In the genomic region with DNA sequence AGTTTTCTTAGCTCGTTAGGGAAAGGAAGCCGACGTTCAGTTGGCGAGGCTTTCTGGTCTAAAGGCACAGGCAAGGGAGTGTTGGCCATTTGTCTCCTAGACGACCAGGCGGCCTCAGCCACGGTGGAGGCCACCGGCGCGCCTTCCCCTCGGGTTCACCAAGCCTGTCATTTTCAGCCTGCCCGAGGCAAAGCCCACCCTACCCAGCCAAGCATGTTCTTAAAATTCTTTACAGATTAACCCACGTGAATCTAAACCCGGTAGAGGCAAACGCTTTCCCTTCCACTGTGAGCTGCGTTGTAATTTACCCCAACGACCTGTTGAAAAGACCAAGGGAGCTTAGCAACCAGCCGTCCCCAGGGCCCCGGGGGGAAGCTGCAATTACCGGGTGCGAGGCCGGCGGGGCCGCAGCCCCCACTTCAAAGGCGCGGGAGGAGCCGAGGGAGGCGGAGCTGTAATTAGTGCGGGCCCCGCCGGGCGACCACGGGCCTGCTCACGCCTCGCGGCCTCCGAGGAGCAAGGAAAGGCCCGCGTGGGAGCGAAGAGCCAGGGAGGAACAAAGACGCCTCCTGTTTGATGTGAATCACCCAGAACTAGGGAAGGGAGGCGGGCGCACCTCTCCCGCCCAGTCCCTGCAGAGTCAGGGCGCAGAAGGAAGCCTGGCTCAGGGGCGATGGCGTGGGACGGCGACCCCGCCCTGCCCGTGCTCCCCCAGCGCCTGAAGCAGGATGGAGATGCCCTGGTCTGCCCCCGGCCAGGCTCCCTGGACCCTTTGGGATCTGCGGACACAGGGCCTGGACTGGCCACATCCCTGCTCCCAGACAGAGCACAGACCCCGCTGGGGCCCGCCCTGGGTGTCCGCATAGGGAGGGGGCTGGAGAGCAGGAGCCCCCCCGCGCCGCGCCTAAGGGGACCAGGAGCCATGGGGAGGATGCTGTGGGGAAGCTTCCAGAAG, we compare ENCODE assay signal across 13 cellular contexts. TPM values are rescaled to one million over a fixed set of nuclear protein-coding genes. Genes with fewer than 3 reads are reported as not detected.
DNase-seq lines count a peak whose midpoint lies in the region; ATAC-seq and TF ChIP-seq lines count a peak whose summit lies in the region.
"Had no signal": no experiment of that assay in that cellular context is flagged by ENCODE, and none has a peak within 500 bp of the region (broad histone marks: within the 10 kb centered on the region; RNA-seq: fewer than 3 reads in every experiment).

No MANE protein-coding gene starts in this region.

- H3K23ac ChIP-seq in mesendoderm (ENCODE audit: low read length): no peak overlapping the region

- TF ChIP-seq RAD21 in SK-N-SH (IDR thresholded peaks at IDR 0.05; ENCODE audit: low read length): no peak

- H3K27ac ChIP-seq in left ventricle myocardium inferior (replicated peaks) (no peak overlapping the region), mesendoderm (ENCODE audit: low read depth, low read length) (no peak overlapping the region), SK-N-SH (ENCODE audit: low read depth in 2 of 2, low read length in 1 of 2) (no peak overlapping the region)
- H3K27ac ChIP-seq: KMS-11 had no signal

- H3K9me3 Mint-ChIP-seq in activated naive CD4-positive, alpha-beta T cell treated with anti-CD3 and anti-CD28 coated beads, Interleukin-2, amount 10 ng/mL, durations not matched to agents 7 days and 5 days: no peaks in the 10 kb centered on the region

- peak overlapping the region; percentile 6 for H3K4me3 Mint-ChIP-seq in activated naive CD4-positive, alpha-beta T cell treated with anti-CD3 and anti-CD28 coated beads, Interleukin-2, amount 10 ng/mL, durations not matched to agents 7 days and 5 days

- WGBS in mesendoderm (ENCODE audit: extremely low coverage, insufficient coverage, low lambda C conversion rate): no CpG with 5 or more reads among the region's 61 CpGs
- 28% methylated on average over 26 of the region's 61 CpGs for WGBS in SK-N-SH (ENCODE audit: low lambda C conversion rate)

- CTCF ChIA-PET in activated naive CD4-positive, alpha-beta T cell treated with anti-CD3 and anti-CD28 coated beads, Interleukin-2, amount 10 ng/mL, durations not matched to agents 7 days and 5 days (lab: Charles Lee): interaction anchor here (1.2 kb wide), 1 partner anchor 70 kb away, joined by 3 read pairs; no protein-coding TSS in a partner anchor
- CTCF ChIA-PET in SK-N-SH (lab: Yijun Ruan, JAX): interaction anchor here (0.6 kb wide), 1 partner anchor 12 kb away, joined by 3 read pairs; a partner anchor contains a TSS

- no peak overlapping the region for H3K4ac ChIP-seq in mesendoderm (ENCODE audit: low read depth, low read length)

- peak overlapping the region; percentile 23 for H3K18ac ChIP-seq in mesendoderm (ENCODE audit: low read length)

- no peak overlapping the region for H4K5ac ChIP-seq in mesendoderm (ENCODE audit: low read length)

- H3K4me1 ChIP-seq in left ventricle myocardium inferior (peaks cover 12% of the 10 kb centered on the region), mesendoderm (ENCODE audit: control insufficient read depth, low read depth, low read length) (no peaks in the 10 kb centered on the region), SK-N-SH (ENCODE audit: control insufficient read depth in 1 of 2, insufficient read depth in 2 of 2, low read depth in 1 of 2, low read length in 1 of 2) (no peaks in the 10 kb centered on the region)

- DNase-seq in left ventricle myocardium inferior: no peak
- DNase-seq in left ventricle myocardium superior: no peak
- peak; percentile 28 for DNase-seq in activated naive CD4-positive, alpha-beta T cell treated with anti-CD3 and anti-CD28 coated beads, Interleukin-2, amount 10 ng/mL, durations not matched to agents 7 days and 5 days
- peak; percentile 64 for DNase-seq in mesendoderm
- DNase-seq in SK-N-SH: no peak
- DNase-seq in HUDEP-2 (lab: John Stamatoyannopoulos, UW; ENCODE audit: unreplicated experiment in 76 of 76): no peak
- DNase-seq in germinal center (ENCODE audit: low spot score): no peak
- DNase-seq: amniotic stem cell; OCI-M1; stimulated activated naive CD4-positive, alpha-beta T cell treated with Interleukin-2 at 50 U/mL for 16 hours had no signal

- H2AK5ac ChIP-seq in mesendoderm (ENCODE audit: low read length): no peak overlapping the region

- ATAC-seq in left ventricle myocardium superior: no peak
- ATAC-seq in HG03378 (IDR thresholded peaks at IDR 0.05; ENCODE audit: unreplicated experiment): no peak

- TF ChIP-seq EP300 in SK-N-SH (IDR thresholded peaks at IDR 0.05; ENCODE audit: borderline replicate concordance in 1 of 2, low read depth in 1 of 2, low read length in 1 of 2): no peak

- H2BK5ac ChIP-seq in mesendoderm (ENCODE audit: low read length): no peak overlapping the region

- H3K4me1 Mint-ChIP-seq in activated naive CD4-positive, alpha-beta T cell treated with anti-CD3 and anti-CD28 coated beads, Interleukin-2, amount 10 ng/mL, durations not matched to agents 7 days and 5 days: peaks cover 12% of the 10 kb centered on the region

- peaks cover 69% of the 10 kb centered on the region for H3K27me3 ChIP-seq in left ventricle myocardium inferior (ENCODE audit: low read depth)
- H3K27me3 ChIP-seq in mesendoderm (ENCODE audit: insufficient read depth, low read length, poor library complexity): no peaks in the 10 kb centered on the region
- peaks cover 59% of the 10 kb centered on the region; the same call in 1 of the 2 replicates for H3K27me3 ChIP-seq in SK-N-SH (ENCODE audit: insufficient read depth)

- H3K79me1 ChIP-seq in mesendoderm (ENCODE audit: low read length): no peaks in the 10 kb centered on the region

- H3K27me3 Mint-ChIP-seq in activated naive CD4-positive, alpha-beta T cell treated with anti-CD3 and anti-CD28 coated beads, Interleukin-2, amount 10 ng/mL, durations not matched to agents 7 days and 5 days: peaks cover 81% of the 10 kb centered on the region

- no peaks in the 10 kb centered on the region for H3K9me2 ChIP-seq in SK-N-SH

- peak overlapping the region; percentile 25 for H3K4me3 ChIP-seq in left ventricle myocardium inferior
- no peak overlapping the region for H3K4me3 ChIP-seq in mesendoderm (ENCODE audit: low read length)
- no peak overlapping the region for H3K4me3 ChIP-seq in SK-N-SH (ENCODE audit: low read depth in 2 of 2, low read length in 1 of 2)
- H3K4me3 ChIP-seq: lung had no signal

- no peaks in the 10 kb centered on the region for H3F3A ChIP-seq in SK-N-SH (replicated peaks; ENCODE audit: insufficient read depth)

- no peaks in the 10 kb centered on the region for H4K20me1 ChIP-seq in SK-N-SH (ENCODE audit: insufficient read depth)

- intact Hi-C loops in left ventricle myocardium inferior (cut with micrococcal nuclease): no loop called here
- intact Hi-C loops in left ventricle myocardium superior (cut with micrococcal nuclease): no loop called here

- H2AFZ ChIP-seq in SK-N-SH (ENCODE audit: low read depth): no peak overlapping the region

- H2BK15ac ChIP-seq in mesendoderm (replicated peaks; ENCODE audit: low read depth): no peak overlapping the region

- no peaks in the 10 kb centered on the region for H3K36me3 ChIP-seq in left ventricle myocardium inferior
- no peaks in the 10 kb centered on the region for H3K36me3 ChIP-seq in mesendoderm (ENCODE audit: control insufficient read depth, insufficient read depth, low read length)
- H3K36me3 ChIP-seq in SK-N-SH (replicated peaks in 1 of 2; ENCODE audit: control insufficient read depth in 1 of 2, insufficient read depth in 2 of 2, low read length in 1 of 2): no peaks in the 10 kb centered on the region

- peak overlapping the region; percentile 46 for H3K4me2 ChIP-seq in mesendoderm (ENCODE audit: low read length)
- H3K4me2 ChIP-seq in SK-N-SH: no peak overlapping the region
- H3K4me2 ChIP-seq: KMS-11 had no signal

- TF ChIP-seq CTCF in left ventricle myocardium inferior (IDR thresholded peaks at IDR 0.05; ENCODE audit: borderline replicate concordance) (no peak), SK-N-SH (IDR thresholded peaks at IDR 0.05) (no peak)

- H3K56ac ChIP-seq in mesendoderm (ENCODE audit: low read length): peak overlapping the region; percentile 56

- no peak overlapping the region for H2BK120ac ChIP-seq in mesendoderm (ENCODE audit: low read depth, low read length)

- POLR2A ChIA-PET in SK-N-SH (lab: Yijun Ruan, JAX): no interaction called here

- no peaks in the 10 kb centered on the region for H3K79me2 ChIP-seq in mesendoderm (ENCODE audit: control insufficient read depth, insufficient read depth, low read length)
- no peaks in the 10 kb centered on the region for H3K79me2 ChIP-seq in SK-N-SH (ENCODE audit: insufficient read depth)

- no peaks in the 10 kb centered on the region for H3K9me3 ChIP-seq in left ventricle myocardium inferior (replicated peaks)
- no peaks in the 10 kb centered on the region for H3K9me3 ChIP-seq in SK-N-SH

- H4K8ac ChIP-seq in mesendoderm (ENCODE audit: low read depth, low read length): no peak overlapping the region

- no peaks in the 10 kb centered on the region for H3K36me3 Mint-ChIP-seq in activated naive CD4-positive, alpha-beta T cell treated with anti-CD3 and anti-CD28 coated beads, Interleukin-2, amount 10 ng/mL, durations not matched to agents 7 days and 5 days

- no peak overlapping the region for H3K27ac Mint-ChIP-seq in activated naive CD4-positive, alpha-beta T cell treated with anti-CD3 and anti-CD28 coated beads, Interleukin-2, amount 10 ng/mL, durations not matched to agents 7 days and 5 days

- H3K9ac ChIP-seq in mesendoderm (ENCODE audit: low read length) (peak overlapping the region; percentile 44), SK-N-SH (no peak overlapping the region)
- H3K9ac ChIP-seq: KMS-11 had no signal

RNA-seq across cellular contexts. Expression of a gene that starts 12.1 kb away (rescaled TPM):
- total RNA-seq in left ventricle myocardium inferior: 3.3 TPM
- 2.7 TPM for total RNA-seq in left ventricle myocardium superior
- polyA plus RNA-seq in mesendoderm (2013, experiment 1 of 2): 1.7 TPM
- 1.5 TPM for polyA plus RNA-seq in mesendoderm (2013, experiment 2 of 2)
- 0.03 and 0.08 TPM in 2 replicates for polyA plus RNA-seq in SK-N-SH (2012; rRNA removed)
- 0.01 and 0.04 TPM in 2 replicates for polyA plus RNA-seq in SK-N-SH (2012; cell fraction: cytosol; rRNA removed)
- polyA plus RNA-seq in SK-N-SH (2012; cell fraction: nucleus; rRNA removed): 0.47 and 0.67 TPM in 2 replicates

RNA-seq across cellular contexts. Expression of a gene that starts 26.5 kb away (rescaled TPM):
- not detected for total RNA-seq in left ventricle myocardium inferior
- total RNA-seq in left ventricle myocardium superior: not detected
- not detected for polyA plus RNA-seq in mesendoderm (2013, experiment 1 of 2)
- polyA plus RNA-seq in mesendoderm (2013, experiment 2 of 2): 0.04 TPM
- not detected in 2 replicates for polyA plus RNA-seq in SK-N-SH (2012; rRNA removed)
- polyA plus RNA-seq in SK-N-SH (2012; cell fraction: cytosol; rRNA removed): not detected in 2 replicates
- not detected in 2 replicates for polyA plus RNA-seq in SK-N-SH (2012; cell fraction: nucleus; rRNA removed)
- total RNA-seq: lung had no signal
- polyA plus RNA-seq: lung had no signal

RNA-seq across cellular contexts. Expression of a gene that starts 41.5 kb away (rescaled TPM):
- total RNA-seq in left ventricle myocardium inferior (not detected), left ventricle myocardium superior (not detected)
- 0.18 TPM for polyA plus RNA-seq in mesendoderm (2013, experiment 1 of 2)
- polyA plus RNA-seq in mesendoderm (2013, experiment 2 of 2): 0.20 TPM
- not detected in 2 replicates for polyA plus RNA-seq in SK-N-SH (2012; rRNA removed)
- polyA plus RNA-seq in SK-N-SH (2012; cell fraction: cytosol; rRNA removed): not detected in 2 replicates
- not detected in 2 replicates for polyA plus RNA-seq in SK-N-SH (2012; cell fraction: nucleus; rRNA removed)
- total RNA-seq: lung had no signal
- polyA plus RNA-seq: lung had no signal

RNA-seq across cellular contexts. Expression of a gene that starts 56.7 kb away (rescaled TPM):
- total RNA-seq in left ventricle myocardium inferior: not detected
- total RNA-seq in left ventricle myocardium superior: not detected
- polyA plus RNA-seq in mesendoderm (2013, experiment 1 of 2): not detected
- polyA plus RNA-seq in mesendoderm (2013, experiment 2 of 2): not detected
- not detected in 2 replicates for polyA plus RNA-seq in SK-N-SH (2012; rRNA removed)
- not detected in 2 replicates for polyA plus RNA-seq in SK-N-SH (2012; cell fraction: cytosol; rRNA removed)
- not detected in 2 replicates for polyA plus RNA-seq in SK-N-SH (2012; cell fraction: nucleus; rRNA removed)
- total RNA-seq: lung had no signal
- polyA plus RNA-seq: lung had no signal

Comparison
In these comparisons a context has a peak if more than half of its experiments do, and no peak if none do; other contexts are left out.
1. DNase-seq: peak in activated naive CD4-positive, alpha-beta T cell treated with anti-CD3 and anti-CD28 coated beads, Interleukin-2, amount 10 ng/mL, durations not matched to agents 7 days and 5 days (single experiment) and mesendoderm (single experiment); none in left ventricle myocardium inferior (single experiment), left ventricle myocardium superior (single experiment), SK-N-SH (single experiment), HUDEP-2 (0 of 76) and germinal center (single experiment).